Comparison of ENCODE assay signal across 20 cellular contexts in the genomic region with DNA sequence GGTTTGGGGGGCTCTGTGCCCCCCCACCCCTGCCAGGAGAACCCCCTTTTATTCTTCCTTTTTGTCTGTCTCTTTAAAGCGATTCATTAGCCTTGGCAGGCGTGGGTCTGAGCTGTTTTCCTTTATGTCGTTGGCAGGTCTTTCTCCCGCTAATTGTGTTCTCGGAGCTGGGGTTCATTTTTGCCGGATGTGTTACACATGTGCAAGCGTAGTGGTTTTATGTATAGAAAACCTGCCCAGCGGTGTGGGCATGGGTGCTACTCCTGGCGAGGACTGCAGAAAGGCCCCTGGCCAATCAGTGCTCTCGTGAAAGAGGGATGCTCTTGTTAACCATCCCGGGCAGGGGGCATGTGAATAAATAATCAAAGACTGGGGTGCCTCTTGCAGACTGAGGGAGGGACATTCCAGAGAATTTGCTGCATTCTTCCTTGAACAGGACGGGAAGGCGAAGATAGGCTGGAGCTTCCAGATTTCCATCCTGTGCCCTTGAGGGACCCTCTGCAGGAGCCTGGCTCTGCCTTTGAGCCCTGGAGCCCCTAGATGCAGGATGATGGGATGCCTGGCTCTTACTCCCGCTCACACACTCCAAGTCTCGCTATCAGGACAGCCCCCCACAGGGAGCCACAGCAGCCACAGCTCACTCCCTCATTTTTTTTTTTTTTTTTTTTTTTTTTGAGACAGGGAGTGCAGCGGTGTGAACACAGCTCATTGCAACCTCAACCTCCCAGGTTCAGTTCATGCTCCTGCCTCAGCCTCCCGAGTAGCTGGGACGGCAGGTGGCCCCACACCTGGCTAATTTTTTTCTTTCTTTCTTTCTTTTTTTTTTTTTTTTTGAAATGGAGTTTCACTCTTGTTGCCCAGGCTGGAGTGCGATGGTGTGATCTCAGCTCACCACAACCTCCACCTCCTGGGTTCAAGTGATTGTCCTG. TPM values are rescaled to one million over a fixed set of nuclear protein-coding genes. Genes with fewer than 3 reads are reported as not detected.
DNase-seq lines count a peak whose midpoint lies in the region; ATAC-seq and TF ChIP-seq lines count a peak whose summit lies in the region.
"Had no signal": no experiment of that assay in that cellular context is flagged by ENCODE, and none has a peak within 500 bp of the region (broad histone marks: within the 10 kb centered on the region; RNA-seq: fewer than 3 reads in every experiment).

No MANE protein-coding gene starts in this region.

- POLR2A ChIA-PET in RWPE1 (lab: Yijun Ruan, JAX; ENCODE audit: low non-redundant PET) = no interaction called here

- H3K9me2 ChIP-seq in GM23248 (ENCODE audit: insufficient read depth) = no peaks in the 10 kb centered on the region
- H3K9me2 ChIP-seq in hepatocyte (replicated peaks; ENCODE audit: insufficient read depth) = no peaks in the 10 kb centered on the region

- CTCF ChIA-PET in RWPE1 (lab: Yijun Ruan, JAX) = no interaction called here

- H3K4me2 ChIP-seq in GM23248 (ENCODE audit: unreplicated experiment) (no peak overlapping the region), hepatocyte (peak overlapping the region; percentile 44)

- H3K4me3 ChIP-seq in GM23248 (no peak overlapping the region), hepatocyte (no peak overlapping the region), rectal smooth muscle tissue (ENCODE audit: low read length) (no peak overlapping the region)
- H3K4me3 ChIP-seq: right atrium auricular region had no signal

- H2AFZ ChIP-seq in GM23248 (no peak overlapping the region), hepatocyte (no peak overlapping the region)

- H3K9me3 Mint-ChIP-seq in natural killer cell = no peaks in the 10 kb centered on the region
- H3K9me3 Mint-ChIP-seq: activated CD4-positive, alpha-beta T cell treated with anti-CD3 and anti-CD28 coated beads, Interleukin-2, amount 10 ng/mL, durations not matched to agents 24 days and 14 days; activated naive CD4-positive, alpha-beta T cell treated with anti-CD3 and anti-CD28 coated beads, Interleukin-2, amount 10 ng/mL, durations not matched to agents 7 days and 5 days had no signal

- TF ChIP-seq CTCF in RWPE1 (conservative IDR thresholded peaks at IDR 0.05; ENCODE audit: low read depth) (no peak), hepatocyte (IDR thresholded peaks at IDR 0.05; ENCODE audit: poor library complexity) (no peak), natural killer cell (IDR thresholded peaks at IDR 0.05) (no peak)

- peaks cover 0 to 4% of the 10 kb centered on the region in 2 donors for H3K4me1 Mint-ChIP-seq in natural killer cell
- H3K4me1 Mint-ChIP-seq: activated naive CD4-positive, alpha-beta T cell treated with anti-CD3 and anti-CD28 coated beads, Interleukin-2, amount 10 ng/mL, durations not matched to agents 7 days and 5 days had no signal

- peak overlapping the region; percentile 40; the same call in 1 of the 2 replicates for H3K9ac ChIP-seq in GM23248
- no peak overlapping the region for H3K9ac ChIP-seq in rectal smooth muscle tissue (ENCODE audit: low read length)

- no peak overlapping the region for H3K4me3 Mint-ChIP-seq in natural killer cell
- H3K4me3 Mint-ChIP-seq: activated CD4-positive, alpha-beta T cell treated with anti-CD3 and anti-CD28 coated beads, Interleukin-2, amount 10 ng/mL, durations not matched to agents 24 days and 14 days; activated naive CD4-positive, alpha-beta T cell treated with anti-CD3 and anti-CD28 coated beads, Interleukin-2, amount 10 ng/mL, durations not matched to agents 7 days and 5 days had no signal

- intact Hi-C loops in natural killer cell (cut with micrococcal nuclease) = no loop called here

- H3K4me1 ChIP-seq in GM23248 (ENCODE audit: insufficient read depth) (peaks cover 23% of the 10 kb centered on the region), hepatocyte (ENCODE audit: insufficient read depth) (peaks cover 23% of the 10 kb centered on the region), rectal smooth muscle tissue (ENCODE audit: control insufficient read depth, insufficient read depth, low read length) (peaks cover 25% of the 10 kb centered on the region)

- no peaks in the 10 kb centered on the region for H3K27me3 ChIP-seq in GM23248 (replicated peaks; ENCODE audit: insufficient read depth)
- H3K27me3 ChIP-seq in hepatocyte = no peaks in the 10 kb centered on the region
- H3K27me3 ChIP-seq in rectal smooth muscle tissue (ENCODE audit: control insufficient read depth, insufficient read depth, low read length) = no peaks in the 10 kb centered on the region
- H3K27me3 ChIP-seq: brain microvascular endothelial cell, right atrium auricular region had no signal

- H3K27ac ChIP-seq in GM23248 (peak overlapping the region; percentile 66), RWPE1 (peak overlapping the region; percentile 41), hepatocyte (peak overlapping the region; percentile 69), rectal smooth muscle tissue (ENCODE audit: low read depth, low read length) (peak overlapping the region; percentile 66)
- H3K27ac ChIP-seq: brain microvascular endothelial cell, right atrium auricular region had no signal

- DNase-seq in GM23248 (peak; percentile 37), RWPE1 (ENCODE audit: low spot score) (no peak), hepatocyte (ENCODE audit: low spot score) (peak; percentile 6), natural killer cell (no peak), NCI-H774 (lab: John Stamatoyannopoulos, UW) (no peak)
- DNase-seq in stimulated activated CD4-positive, alpha-beta T cell treated with anti-CD3 and anti-CD28 coated beads, Interleukin-4, amount 100 ng/mL, for 24 hours = no peak
- DNase-seq: activated CD4-positive, alpha-beta T cell treated with anti-CD3 and anti-CD28 coated beads, Interleukin-2, amount 10 ng/mL, durations not matched to agents 24 days and 14 days; activated naive CD4-positive, alpha-beta T cell treated with anti-CD3 and anti-CD28 coated beads, Interleukin-2, amount 10 ng/mL, durations not matched to agents 7 days and 5 days; activated T-cell treated with anti-CD3 and anti-CD28 coated beads for 4 hours; brain microvascular endothelial cell; Caco-2; NCI-H1417 treated with DMSO at 0.1 percent for 48 hours; NCI-H510A; SHP77 treated with DMSO at 0.1 percent for 48 hours; T1000 had no signal

- no peaks in the 10 kb centered on the region for H3K27me3 Mint-ChIP-seq in natural killer cell (ENCODE audit: low read depth in 2 of 2)
- H3K27me3 Mint-ChIP-seq: activated CD4-positive, alpha-beta T cell treated with anti-CD3 and anti-CD28 coated beads, Interleukin-2, amount 10 ng/mL, durations not matched to agents 24 days and 14 days; activated naive CD4-positive, alpha-beta T cell treated with anti-CD3 and anti-CD28 coated beads, Interleukin-2, amount 10 ng/mL, durations not matched to agents 7 days and 5 days had no signal

- no peak overlapping the region for H3K27ac Mint-ChIP-seq in natural killer cell
- H3K27ac Mint-ChIP-seq: activated CD4-positive, alpha-beta T cell treated with anti-CD3 and anti-CD28 coated beads, Interleukin-2, amount 10 ng/mL, durations not matched to agents 24 days and 14 days; activated naive CD4-positive, alpha-beta T cell treated with anti-CD3 and anti-CD28 coated beads, Interleukin-2, amount 10 ng/mL, durations not matched to agents 7 days and 5 days had no signal

- H4K20me1 ChIP-seq in GM23248 (ENCODE audit: insufficient read depth) = no peaks in the 10 kb centered on the region
- peaks cover 29% of the 10 kb centered on the region for H4K20me1 ChIP-seq in hepatocyte (ENCODE audit: insufficient read depth, poor library complexity, severe bottlenecking)

- no peaks in the 10 kb centered on the region; the same call in 1 of the 2 replicates for H3F3A ChIP-seq in GM23248 (ENCODE audit: insufficient read depth)

- ATAC-seq in HG02970 (IDR thresholded peaks at IDR 0.05; ENCODE audit: low FRiP score, unreplicated experiment) = no peak
- no peak for ATAC-seq in natural killer cell
- ATAC-seq: left lobe of liver had no signal

- no peaks in the 10 kb centered on the region for H3K36me3 Mint-ChIP-seq in natural killer cell
- H3K36me3 Mint-ChIP-seq: activated naive CD4-positive, alpha-beta T cell treated with anti-CD3 and anti-CD28 coated beads, Interleukin-2, amount 10 ng/mL, durations not matched to agents 7 days and 5 days had no signal

- WGBS in GM23248 (ENCODE audit: low coverage in 1 of 2, low lambda C conversion rate in 2 of 2, missing lambda C conversion rate in 2 of 2), 2 experiments = 56 to 61% methylated on average over 19 of the region's 19 CpGs
- 75% methylated on average over 19 of the region's 19 CpGs for WGBS in hepatocyte (ENCODE audit: low lambda C conversion rate, missing lambda C conversion rate)

- H3K9me3 ChIP-seq in GM23248 (ENCODE audit: low read depth) = no peaks in the 10 kb centered on the region
- no peaks in the 10 kb centered on the region for H3K9me3 ChIP-seq in hepatocyte (ENCODE audit: low read depth)
- H3K9me3 ChIP-seq: Caco-2, right atrium auricular region had no signal

- no peaks in the 10 kb centered on the region for H3K36me3 ChIP-seq in GM23248 (ENCODE audit: low read depth)
- no peaks in the 10 kb centered on the region for H3K36me3 ChIP-seq in hepatocyte (replicated peaks; ENCODE audit: insufficient read depth, low read depth)
- H3K36me3 ChIP-seq in rectal smooth muscle tissue (ENCODE audit: control insufficient read depth, insufficient read depth, low read length) = no peaks in the 10 kb centered on the region
- H3K36me3 ChIP-seq: brain microvascular endothelial cell, right atrium auricular region had no signal

- in situ Hi-C loops in GM23248 (cut with MboI) = no loop called here

- H3K79me2 ChIP-seq in GM23248 (ENCODE audit: insufficient read depth) = peaks cover 99% of the 10 kb centered on the region
- peaks cover 96% of the 10 kb centered on the region for H3K79me2 ChIP-seq in hepatocyte

RNA-seq across cellular contexts. Expression of a gene that starts 14.2 kb away (rescaled TPM):
- total RNA-seq in GM23248 (2014; rRNA removed; shearing (Covaris generic)) = 41.9 and 42.4 TPM in 2 replicates
- polyA plus RNA-seq in GM23248 (2016; fragmentation: Nextera tagmentation; extraction: Ambion mirVana) (5.3 TPM in 2 replicates), hepatocyte (45.1 and 45.7 TPM in 2 replicates)
- total RNA-seq in hepatocyte (27.5 and 34.3 TPM in 2 replicates), natural killer cell (10 to 100 TPM; 13.4 to 21.3 (median 19.8) TPM)

RNA-seq across cellular contexts. Expression of a gene that starts 37.3 kb away (rescaled TPM):
- 0.22 TPM in 1 of 2 replicates, not detected in the other for total RNA-seq in GM23248 (2014; rRNA removed; shearing (Covaris generic))
- 0.20 and 0.42 TPM in 2 replicates for polyA plus RNA-seq in GM23248 (2016; fragmentation: Nextera tagmentation; extraction: Ambion mirVana)
- total RNA-seq in hepatocyte = 3.4 and 3.7 TPM in 2 replicates
- polyA plus RNA-seq in hepatocyte = 0.56 and 1.5 TPM in 2 replicates
- 1 to 10 TPM; 2.9 to 9.9 (median 6.2) TPM for total RNA-seq in natural killer cell
- total RNA-seq: temporal lobe had no signal

RNA-seq across cellular contexts. Expression of a gene that starts 42.9 kb away (rescaled TPM):
- total RNA-seq in GM23248 (2014; rRNA removed; shearing (Covaris generic)) = 114 and 140 TPM in 2 replicates
- polyA plus RNA-seq in GM23248 (2016; fragmentation: Nextera tagmentation; extraction: Ambion mirVana) (57.3 and 61.5 TPM in 2 replicates), hepatocyte (80.3 and 88.3 TPM in 2 replicates)
- total RNA-seq in hepatocyte (115 and 123 TPM in 2 replicates), natural killer cell (10 to 100 TPM; 26.4 to 27.8 (median 27.2) TPM)

RNA-seq across cellular contexts. Expression of a gene that starts 43.1 kb away (rescaled TPM):
- total RNA-seq in GM23248 (2014; rRNA removed; shearing (Covaris generic)) = 37.6 and 57.5 TPM in 2 replicates
- 20.3 and 20.8 TPM in 2 replicates for polyA plus RNA-seq in GM23248 (2016; fragmentation: Nextera tagmentation; extraction: Ambion mirVana)
- total RNA-seq in hepatocyte = 19.4 and 36.2 TPM in 2 replicates
- 23.0 and 24.1 TPM in 2 replicates for polyA plus RNA-seq in hepatocyte
- total RNA-seq in natural killer cell = 10 to 100 TPM; 20.7 to 30.9 (median 24.1) TPM

RNA-seq across cellular contexts. Expression of a gene that starts 49.5 kb away (rescaled TPM):
- total RNA-seq in GM23248 (2014; rRNA removed; shearing (Covaris generic)) = 58.7 and 66.4 TPM in 2 replicates
- polyA plus RNA-seq in GM23248 (2016; fragmentation: Nextera tagmentation; extraction: Ambion mirVana) (66.7 and 68.2 TPM in 2 replicates), hepatocyte (93.1 and 95.4 TPM in 2 replicates)
- total RNA-seq in hepatocyte (63.2 and 65.0 TPM in 2 replicates), natural killer cell (10 to 100 TPM; 20.5 to 27.8 (median 27.4) TPM)

Comparison
In these comparisons a context has a peak if more than half of its experiments do, and no peak if none do; other contexts are left out.
1. DNase-seq: peak in GM23248 (single experiment) and hepatocyte (single experiment); none in RWPE1 (single experiment), stimulated activated CD4-positive, alpha-beta T cell treated with anti-CD3 and anti-CD28 coated beads, Interleukin-4, amount 100 ng/mL, for 24 hours (single experiment), natural killer cell (single experiment) and NCI-H774 (single experiment).
2. Peak in every context shown above with its lines, with median percentiles within 50 percentile points of each other: H3K27ac ChIP-seq.